In the genomic region with DNA sequence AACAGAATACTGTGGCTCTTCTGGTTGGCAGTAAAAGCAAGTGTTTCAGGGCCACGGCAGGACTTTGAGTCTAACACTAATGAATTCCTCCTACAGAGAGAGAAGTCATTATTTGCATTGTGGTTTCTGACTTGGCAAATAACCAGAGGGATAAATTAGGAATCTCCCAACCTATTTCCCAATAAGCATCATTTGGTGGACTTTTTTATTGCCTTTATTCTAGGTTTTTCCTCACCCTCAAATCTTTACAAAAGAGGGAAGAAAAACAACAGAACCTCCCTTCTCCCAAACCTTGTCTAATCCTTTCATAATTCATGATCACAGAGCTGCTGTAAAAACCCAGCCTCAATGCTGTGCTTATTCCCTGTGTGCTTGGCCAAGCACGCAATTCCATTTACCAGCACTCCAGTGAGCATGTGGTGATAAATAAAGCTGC, we compare ENCODE assay signal across 14 cellular contexts.
DNase-seq lines count a peak whose midpoint lies in the region; ATAC-seq and TF ChIP-seq lines count a peak whose summit lies in the region.
"Had no signal": no experiment of that assay in that cellular context is flagged by ENCODE, and none has a peak within 500 bp of the region (broad histone marks: within the 10 kb centered on the region; RNA-seq: fewer than 3 reads in every experiment).

No MANE protein-coding gene starts in this region.

- intact Hi-C loops in tibial artery (cut with DNase I; ENCODE audit: low total_unique reads): no loop called here

- H3K27ac ChIP-seq in tibial artery: no peak overlapping the region
- H3K27ac ChIP-seq: KMS-11, VCaP had no signal

- TF ChIP-seq CTCF in fibroblast of villous mesenchyme (IDR thresholded peaks at IDR 0.05; ENCODE audit: insufficient read depth, low read depth, low read length): no peak
- TF ChIP-seq CTCF in tibial artery (IDR thresholded peaks at IDR 0.05): no peak

- DNase-seq in NCI-H2196 (lab: John Stamatoyannopoulos, UW; ENCODE audit: unreplicated experiment) (peak; percentile 37), NCI-H2196 treated with DMSO at 0.1 percent for 48 hours (lab: John Stamatoyannopoulos, UW; ENCODE audit: unreplicated experiment) (no peak), NCI-H69 (lab: John Stamatoyannopoulos, UW) (peak; percentile 59), fibroblast of villous mesenchyme (ENCODE audit: low read depth) (peak; percentile 45), skeletal muscle cell (ENCODE audit: low read depth) (peak; percentile 16), T-helper 9 cell (no peak), tibial artery (no peak)
- DNase-seq: activated CD8-positive, alpha-beta memory T cell treated with anti-CD3 and anti-CD28 coated beads, Interleukin-2, amount 50 U/mL, for 48 hours; DND-41; SHP77 had no signal

- no peaks in the 10 kb centered on the region for H3K9me3 ChIP-seq in tibial artery
- H3K9me3 ChIP-seq: tibial nerve had no signal

- H3K27me3 ChIP-seq in tibial artery: no peaks in the 10 kb centered on the region
- H3K27me3 ChIP-seq: tibial nerve had no signal

- H3K36me3 ChIP-seq in tibial artery: no peaks in the 10 kb centered on the region
- H3K36me3 ChIP-seq: tibial nerve had no signal

- H3K4me3 ChIP-seq in fibroblast of villous mesenchyme (ENCODE audit: low read depth, low read length) (no peak overlapping the region), skeletal muscle cell (ENCODE audit: low read depth, low read length) (no peak overlapping the region), tibial artery (no peak overlapping the region)
- H3K4me3 ChIP-seq: tibial nerve had no signal

- ATAC-seq in HG02938 (IDR thresholded peaks at IDR 0.05; ENCODE audit: unreplicated experiment): no peak

- H3K4me1 ChIP-seq in tibial artery: peaks cover 0 to 7% (median 0%) of the 10 kb centered on the region in 4 donors

Comparison
In these comparisons a context has a peak if more than half of its experiments do, and no peak if none do; other contexts are left out.
1. DNase-seq: peak in NCI-H2196 (single experiment), NCI-H69 (single experiment), fibroblast of villous mesenchyme (single experiment) and skeletal muscle cell (single experiment); none in NCI-H2196 treated with DMSO at 0.1 percent for 48 hours (single experiment), T-helper 9 cell (single experiment) and tibial artery (0 of 2).